ENCODE assay signal across 1 cellular context in genomic region chr12:6828671-6829531, GRCh38.
TF ChIP-seq lines count a peak whose summit lies in the region.

No MANE protein-coding gene starts in this region.

TF ChIP-seq in HepG2, 621 proteins besides CTCF, POLR2A, EP300 and RAD21 (continued from another document and continues in another):
- TF ChIP-seq ZNF652 (CRISPR knock-in tag; IDR thresholded peaks at IDR 0.05; ENCODE audit: borderline replicate concordance, low read depth) (no peak), ZMYM2 (CRISPR knock-in tag; IDR thresholded peaks at IDR 0.05) (no peak), MEIS1 (CRISPR knock-in tag; IDR thresholded peaks at IDR 0.05; ENCODE audit: borderline replicate concordance) (no peak), NR2F6 (IDR thresholded peaks at IDR 0.05) (no peak), NR2F6 (CRISPR knock-in tag; IDR thresholded peaks at IDR 0.05) (no peak), SNRNP70 (IDR thresholded peaks at IDR 0.05; ENCODE audit: low read depth, low read length) (no peak), TAF1 (CRISPR knock-in tag; IDR thresholded peaks at IDR 0.05) (peak; percentile 77), HDAC1 (CRISPR knock-in tag; IDR thresholded peaks at IDR 0.05) (peak; percentile 72), SMAD1 (CRISPR knock-in tag; IDR thresholded peaks at IDR 0.05; ENCODE audit: borderline replicate concordance, low read depth) (peak; percentile 72; the same call in 1 of the 2 replicates), MATR3 (CRISPR knock-in tag; IDR thresholded peaks at IDR 0.05) (no peak), HOMEZ (CRISPR knock-in tag; IDR thresholded peaks at IDR 0.05; ENCODE audit: low read depth) (no peak), RFX5 (IDR thresholded peaks at IDR 0.05; ENCODE audit: low read depth, low read length) (no peak), MBD4 (IDR thresholded peaks at IDR 0.05; ENCODE audit: borderline replicate concordance, low read length) (no peak), SOX13 (IDR thresholded peaks at IDR 0.05) (no peak), SOX13 (CRISPR knock-in tag; conservative IDR thresholded peaks at IDR 0.05 in 1 of 2, IDR thresholded peaks at IDR 0.05 in 1 of 2) (no peak), NFIC (IDR thresholded peaks at IDR 0.05; ENCODE audit: low read length) (no peak), ZNF616 (CRISPR knock-in tag; IDR thresholded peaks at IDR 0.05; ENCODE audit: low read depth) (0 out of 2 replicates have a peak, but pooled peaks have one; percentile 40), SIN3B (IDR thresholded peaks at IDR 0.05; ENCODE audit: low read length) (no peak), HMG20A (CRISPR knock-in tag; IDR thresholded peaks at IDR 0.05; ENCODE audit: borderline replicate concordance) (no peak), TIGD3 (CRISPR knock-in tag; IDR thresholded peaks at IDR 0.05; ENCODE audit: borderline replicate concordance) (no peak), CREBL2 (CRISPR knock-in tag; IDR thresholded peaks at IDR 0.05; ENCODE audit: borderline replicate concordance) (no peak), KDM4B (CRISPR knock-in tag; IDR thresholded peaks at IDR 0.05) (no peak; the same call in 1 of the 2 replicates), RERE (CRISPR knock-in tag; IDR thresholded peaks at IDR 0.05; ENCODE audit: low read depth) (no peak), TBX3 (IDR thresholded peaks at IDR 0.05; ENCODE audit: borderline replicate concordance) (no peak), ATM (IDR thresholded peaks at IDR 0.05; ENCODE audit: borderline replicate concordance) (no peak), ZFY (CRISPR knock-in tag; IDR thresholded peaks at IDR 0.05) (no peak; the same call in 1 of the 2 replicates), NAIF1 (CRISPR knock-in tag; IDR thresholded peaks at IDR 0.05; ENCODE audit: borderline replicate concordance) (peak; percentile 17; the same call in 1 of the 2 replicates), AHDC1 (CRISPR knock-in tag; IDR thresholded peaks at IDR 0.05; ENCODE audit: borderline replicate concordance) (0 out of 2 replicates have a peak, but pooled peaks have one; percentile 55), ZNF782 (CRISPR knock-in tag; IDR thresholded peaks at IDR 0.05; ENCODE audit: borderline replicate concordance) (no peak), ZNF318 (CRISPR knock-in tag; IDR thresholded peaks at IDR 0.05) (no peak), CBX5 (CRISPR knock-in tag; IDR thresholded peaks at IDR 0.05; ENCODE audit: borderline replicate concordance) (no peak), ZNF33A (CRISPR knock-in tag; IDR thresholded peaks at IDR 0.05; ENCODE audit: borderline replicate concordance) (no peak), ZNF430 (CRISPR knock-in tag; IDR thresholded peaks at IDR 0.05) (peak; percentile 37; the same call in 1 of the 2 replicates), CREB3 (CRISPR knock-in tag; IDR thresholded peaks at IDR 0.05) (no peak)
